Comparison of ENCODE assay signal across 9 cellular contexts in the genomic region with DNA sequence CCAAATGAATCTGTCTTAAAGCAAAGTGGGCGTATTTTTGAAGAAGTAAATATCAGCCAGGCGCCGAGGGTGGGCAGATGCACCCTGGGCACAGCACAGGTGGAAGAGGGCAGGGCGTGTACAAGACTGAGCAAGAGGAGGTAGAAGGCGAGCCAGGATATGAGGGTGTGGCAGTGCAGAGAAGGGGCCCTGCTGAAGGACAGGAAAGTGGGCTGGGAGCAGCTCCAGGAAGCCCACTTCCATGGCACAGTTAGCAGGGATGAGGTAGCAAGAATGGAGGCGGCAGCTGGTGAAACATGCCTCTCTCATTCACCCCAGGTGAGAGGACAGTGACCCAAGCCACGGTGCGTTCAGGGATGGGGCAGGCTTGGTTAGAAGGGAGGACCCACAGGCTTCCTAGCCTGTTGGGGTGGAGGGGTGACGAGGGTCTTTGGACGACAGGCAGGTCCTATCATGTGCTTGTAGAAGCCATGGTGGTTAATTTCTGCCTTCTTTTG.
A peak's percentile ranks its signal among the peaks of the same experiment; 100 is the strongest.
DNase-seq lines count a peak whose midpoint lies in the region; ATAC-seq, FAIRE-seq and TF ChIP-seq lines count a peak whose summit lies in the region.
"Had no signal": no experiment of that assay in that cellular context is flagged by ENCODE, and none has a peak within 500 bp of the region (broad histone marks: within the 10 kb centered on the region; RNA-seq: fewer than 3 reads in every experiment).

No MANE protein-coding gene starts in this region.

- peak overlapping the region; percentile 81 for H2BK120ac ChIP-seq in IMR-90 (ENCODE audit: low read depth, low read length)

- in situ Hi-C loops in IMR-90 (cut with MboI; ENCODE audit: low sequenced_read_pairs) (loop anchor here (10.0 kb wide), 1 partner anchor 109 kb away; no protein-coding TSS in a partner anchor), mammary epithelial cell (cut with MboI; ENCODE audit: low sequenced_read_pairs in 2 of 2) (no loop called here)

- H4K91ac ChIP-seq in IMR-90 (ENCODE audit: insufficient read depth, low read depth, low read length): peak overlapping the region; percentile 91

- H2AFZ ChIP-seq in IMR-90 (replicated peaks; ENCODE audit: low read length, poor library complexity): no peak overlapping the region
- no peak overlapping the region for H2AFZ ChIP-seq in mammary epithelial cell (ENCODE audit: low read depth, low read length)

- H3K36me3 ChIP-seq in IMR-90 (ENCODE audit: control insufficient read depth, insufficient read depth, low read length) (no peaks in the 10 kb centered on the region), bronchial epithelial cell (ENCODE audit: control insufficient read depth, insufficient read depth, low read length) (peaks cover 1% of the 10 kb centered on the region), rectal smooth muscle tissue (ENCODE audit: control insufficient read depth, insufficient read depth, low read length) (no peaks in the 10 kb centered on the region), mammary epithelial cell (ENCODE audit: insufficient read depth, low read length) (peaks cover 3% of the 10 kb centered on the region)

- H3K4me1 ChIP-seq in IMR-90 (ENCODE audit: control insufficient read depth, insufficient read depth, low read length) (peaks cover 37% of the 10 kb centered on the region), rectal smooth muscle tissue (ENCODE audit: control insufficient read depth, insufficient read depth, low read length) (peaks cover 27% of the 10 kb centered on the region), mammary epithelial cell (ENCODE audit: insufficient read depth, low read length) (peaks cover 19% of the 10 kb centered on the region)

- peak overlapping the region; percentile 42 to 75; a peak in 3 of 4 replicates for H4K8ac ChIP-seq in IMR-90 (ENCODE audit: low read depth in 2 of 2, low read length in 2 of 2)

- DNase-seq in IMR-90 (no peak), bronchial epithelial cell (ENCODE audit: low read depth) (peak; percentile 23), GM19239 (ENCODE audit: insufficient read length, low spot score) (no peak), mammary epithelial cell (no peak), amniotic stem cell (lab: John Stamatoyannopoulos, UW) (no peak), substantia nigra (lab: John Stamatoyannopoulos, UW) (no peak)
- DNase-seq: head of caudate nucleus had no signal

- no peak overlapping the region for H3K4me3 ChIP-seq in IMR-90 (ENCODE audit: insufficient read depth, low read depth, low read length)
- H3K4me3 ChIP-seq in bronchial epithelial cell (ENCODE audit: low read depth, low read length): no peak overlapping the region
- H3K4me3 ChIP-seq in rectal smooth muscle tissue (ENCODE audit: low read length): no peak overlapping the region
- H3K4me3 ChIP-seq in mammary epithelial cell (replicated peaks in 1 of 3; ENCODE audit: insufficient read depth in 1 of 3, low read depth in 2 of 3, low read length in 3 of 3): no peak overlapping the region

- H3K4me2 ChIP-seq in IMR-90 (ENCODE audit: low read depth, low read length) (no peak overlapping the region), mammary epithelial cell (ENCODE audit: insufficient read depth, low read depth, low read length) (no peak overlapping the region)

- H4K20me1 ChIP-seq in IMR-90 (ENCODE audit: insufficient read depth, low read length): 0 out of 2 replicates have a peak, but pooled peaks cover 3% of the 10 kb centered on the region
- no peaks in the 10 kb centered on the region for H4K20me1 ChIP-seq in mammary epithelial cell (ENCODE audit: insufficient read depth, low read length)

- H3K27me3 ChIP-seq in IMR-90 (ENCODE audit: control insufficient read depth, insufficient read depth, low read length): no peaks in the 10 kb centered on the region
- no peaks in the 10 kb centered on the region for H3K27me3 ChIP-seq in bronchial epithelial cell (ENCODE audit: control insufficient read depth, insufficient read depth, low read length)
- H3K27me3 ChIP-seq in rectal smooth muscle tissue (ENCODE audit: control insufficient read depth, insufficient read depth, low read length): no peaks in the 10 kb centered on the region
- H3K27me3 ChIP-seq in mammary epithelial cell (ENCODE audit: insufficient read depth, low read length): no peaks in the 10 kb centered on the region

- H3K23ac ChIP-seq in IMR-90 (ENCODE audit: low read depth, low read length): peak overlapping the region; percentile 49; the same call in 1 of the 2 replicates

- no TSS peak for BruUV-seq in IMR-90 (replicated peaks; lab: Mats Ljungman, UMichigan)
- BruUV-seq in mammary epithelial cell (replicated peaks; lab: Mats Ljungman, UMichigan): no TSS peak

- no peak for TF ChIP-seq CTCF in IMR-90 (conservative IDR thresholded peaks at IDR 0.05; ENCODE audit: low read depth, low read length)
- no peak for TF ChIP-seq CTCF in bronchial epithelial cell (IDR thresholded peaks at IDR 0.05; ENCODE audit: insufficient read depth, low read length, severe bottlenecking)
- no peak for TF ChIP-seq CTCF in mammary epithelial cell (conservative IDR thresholded peaks at IDR 0.05 in 1 of 2, IDR thresholded peaks at IDR 0.05 in 1 of 2; ENCODE audit: extremely low read depth in 1 of 2, insufficient read depth in 1 of 2, low read depth in 1 of 2, low read length in 2 of 2)

- H3K79me1 ChIP-seq in IMR-90 (ENCODE audit: low read depth in 1 of 2, low read length in 2 of 2): peaks cover 0 to 34% of the 10 kb centered on the region in 2 experiments; a peak in 2 of 4 replicates

- H2AK9ac ChIP-seq in IMR-90 (replicated peaks; ENCODE audit: low read depth, low read length, poor library complexity): no peak overlapping the region

- H2BK20ac ChIP-seq in IMR-90 (ENCODE audit: low read depth, low read length): peak overlapping the region; percentile 93

- no peak for TF ChIP-seq POLR2A in IMR-90 (IDR thresholded peaks at IDR 0.05; ENCODE audit: low read depth, low read length)

- H3K79me2 ChIP-seq in mammary epithelial cell (ENCODE audit: insufficient read depth, low read length): no peaks in the 10 kb centered on the region

- no peak for FAIRE-seq in bronchial epithelial cell (lab: Jason Lieb, UNC)
- FAIRE-seq in GM19239 (lab: Jason Lieb, UNC): no peak

- H3K9me1 ChIP-seq in IMR-90 (ENCODE audit: insufficient read depth, low read length): peaks cover 37% of the 10 kb centered on the region

- POLR2A ChIA-PET in IMR-90 (lab: Charles Lee; ENCODE audit: unreplicated experiment): no interaction called here

- TF ChIP-seq RAD21 in IMR-90 (IDR thresholded peaks at IDR 0.05; ENCODE audit: low read length): no peak

- dilution Hi-C loops in IMR-90 (cut with HindIII; ENCODE audit: low sequenced_read_pairs, unreplicated experiment): no loop called here
- dilution Hi-C loops in mammary epithelial cell (cut with HindIII; ENCODE audit: low sequenced_read_pairs): no loop called here

- H3K56ac ChIP-seq in IMR-90 (ENCODE audit: extremely low read depth, insufficient read depth, low read length): no peak overlapping the region

- CTCF ChIA-PET in IMR-90 (lab: Yijun Ruan, JAX): interaction anchor here (1.0 kb wide), 1 partner anchor 129 kb away, joined by 3 read pairs; no protein-coding TSS in a partner anchor
- CTCF ChIA-PET in mammary epithelial cell (lab: Charles Lee; ENCODE audit: low non-redundant PET): no interaction called here

- peak overlapping the region; percentile 89 for H2AK5ac ChIP-seq in IMR-90 (ENCODE audit: low read depth, low read length)

- H3K27ac ChIP-seq in IMR-90 (ENCODE audit: insufficient read depth, low read length) (peak overlapping the region; percentile 71; the same call in 1 of the 2 replicates), rectal smooth muscle tissue (ENCODE audit: low read depth, low read length) (peak overlapping the region; percentile 79), mammary epithelial cell (ENCODE audit: insufficient read depth, low read depth, low read length) (no peak overlapping the region), substantia nigra (ENCODE audit: low read depth, low read length, poor library complexity, severe bottlenecking) (no peak overlapping the region)

- peak overlapping the region; percentile 79 for H3K18ac ChIP-seq in IMR-90 (ENCODE audit: low read depth, low read length)

- peak overlapping the region; percentile 60 for H3K14ac ChIP-seq in IMR-90 (replicated peaks; ENCODE audit: low read depth, low read length)

- intact Hi-C loops in IMR-90 (cut with micrococcal nuclease) (no loop called here), mammary epithelial cell (cut with micrococcal nuclease) (no loop called here)

- ATAC-seq in GM21381 (IDR thresholded peaks at IDR 0.05; ENCODE audit: unreplicated experiment) (peak; percentile 5), IMR-90 (ENCODE audit: low read depth) (no peak)

- H4K5ac ChIP-seq in IMR-90 (ENCODE audit: low read depth, low read length): peak overlapping the region; percentile 62

- H2BK15ac ChIP-seq in IMR-90 (ENCODE audit: low read depth, low read length): peak overlapping the region; percentile 86; the same call in 2 of the 3 replicates

- H3K4ac ChIP-seq in IMR-90 (ENCODE audit: low read depth, low read length): peak overlapping the region; percentile 79

- H3K9ac ChIP-seq in IMR-90 (ENCODE audit: low read depth, low read length): peak overlapping the region; percentile 33; the same call in 1 of the 2 replicates
- H3K9ac ChIP-seq in rectal smooth muscle tissue (ENCODE audit: low read length): no peak overlapping the region
- H3K9ac ChIP-seq in mammary epithelial cell (ENCODE audit: insufficient read depth, low read length): no peak overlapping the region

- no CpG with 5 or more reads among the region's 10 CpGs for WGBS in IMR-90 (ENCODE audit: extremely low coverage in 2 of 2, insufficient read length in 1 of 2), 2 experiments
- WGBS in mammary epithelial cell (ENCODE audit: low coverage, missing lambda C conversion rate): 91% methylated on average over 9 of the region's 10 CpGs

- H2BK5ac ChIP-seq in IMR-90 (ENCODE audit: low read depth, low read length, poor library complexity, severe bottlenecking): peak overlapping the region; percentile 37

- no peaks in the 10 kb centered on the region for H3K9me3 ChIP-seq in IMR-90 (ENCODE audit: control insufficient read depth, insufficient read depth, low read length)
- no peaks in the 10 kb centered on the region for H3K9me3 ChIP-seq in mammary epithelial cell (replicated peaks; ENCODE audit: insufficient read depth, low read length)

TF ChIP-seq in IMR-90, 13 proteins besides CTCF, POLR2A, EP300 and RAD21:
- TF ChIP-seq, protein P1, sequence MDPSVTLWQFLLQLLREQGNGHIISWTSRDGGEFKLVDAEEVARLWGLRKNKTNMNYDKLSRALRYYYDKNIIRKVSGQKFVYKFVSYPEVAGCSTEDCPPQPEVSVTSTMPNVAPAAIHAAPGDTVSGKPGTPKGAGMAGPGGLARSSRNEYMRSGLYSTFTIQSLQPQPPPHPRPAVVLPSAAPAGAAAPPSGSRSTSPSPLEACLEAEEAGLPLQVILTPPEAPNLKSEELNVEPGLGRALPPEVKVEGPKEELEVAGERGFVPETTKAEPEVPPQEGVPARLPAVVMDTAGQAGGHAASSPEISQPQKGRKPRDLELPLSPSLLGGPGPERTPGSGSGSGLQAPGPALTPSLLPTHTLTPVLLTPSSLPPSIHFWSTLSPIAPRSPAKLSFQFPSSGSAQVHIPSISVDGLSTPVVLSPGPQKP (IDR thresholded peaks at IDR 0.05; ENCODE audit: borderline replicate concordance, low read depth, low read length): no peak
- TF ChIP-seq MAZ (IDR thresholded peaks at IDR 0.05; ENCODE audit: borderline replicate concordance, low read depth, low read length) (no peak), BHLHE40 (IDR thresholded peaks at IDR 0.05; ENCODE audit: low read depth, low read length) (no peak)

Comparison
In these comparisons a context has a peak if more than half of its experiments do, and no peak if none do; other contexts are left out.
1. H3K27ac ChIP-seq: peak in IMR-90 (single experiment) and rectal smooth muscle tissue (single experiment); none in mammary epithelial cell (single experiment) and substantia nigra (single experiment).